ENCODE assay signal across 8 cellular contexts in genomic region chr10:92592761-92593552, GRCh38. TPM values are rescaled to one million over a fixed set of nuclear protein-coding genes. Genes with fewer than 3 reads are reported as not detected.
DNase-seq lines count a peak whose midpoint lies in the region; ATAC-seq and TF ChIP-seq lines count a peak whose summit lies in the region.

Gene KIF11, plus strand, starts transcription at chr10:92593130. Its CDS starts 246 bp downstream, at chr10:92593376.

- TF ChIP-seq CTCF in GM13976 (IDR thresholded peaks at IDR 0.05; ENCODE audit: borderline replicate concordance, control extremely low read depth, extremely low read depth, insufficient read depth, missing control alignments) (no peak), left ventricle myocardium inferior (IDR thresholded peaks at IDR 0.05; ENCODE audit: borderline replicate concordance) (no peak), progenitor cell of endocrine pancreas (IDR thresholded peaks at IDR 0.05; ENCODE audit: unreplicated experiment) (peak; percentile 20)

- H3K27me3 Mint-ChIP-seq in T-helper 1 cell treated with Interleukin-12 subunit alpha and Interleukin-12 subunit beta and Interleukin-4 antibody, amounts not matched to agents 30 μg/mL and 1 μg/mL, for 36 hours (ENCODE audit: low read depth) = no peaks in the 10 kb centered on the region
- no peaks in the 10 kb centered on the region for H3K27me3 Mint-ChIP-seq in progenitor cell of endocrine pancreas

- H3K27ac Mint-ChIP-seq in T-helper 1 cell treated with Interleukin-12 subunit alpha and Interleukin-12 subunit beta and Interleukin-4 antibody, amounts not matched to agents 30 μg/mL and 1 μg/mL, for 36 hours = peak within 1 kb of the TSS; percentile 98
- H3K27ac Mint-ChIP-seq in progenitor cell of endocrine pancreas = peak within 1 kb of the TSS; percentile 99

- H3K36me3 Mint-ChIP-seq in T-helper 1 cell treated with Interleukin-12 subunit alpha and Interleukin-12 subunit beta and Interleukin-4 antibody, amounts not matched to agents 30 μg/mL and 1 μg/mL, for 36 hours (ENCODE audit: low read depth) = peaks cover 6% of the 10 kb centered on the region
- H3K36me3 Mint-ChIP-seq in progenitor cell of endocrine pancreas (ENCODE audit: insufficient read depth) = no peaks in the 10 kb centered on the region

- under 1% methylated on average over 58 of the region's 58 CpGs for WGBS in urinary bladder

- H3K9me3 ChIP-seq in left ventricle myocardium inferior (replicated peaks) = no peaks in the 10 kb centered on the region

- in situ Hi-C loops in GM13976 (cut with MboI; ENCODE audit: low sequenced_read_pairs, unreplicated experiment) = no loop called here

- peak; percentile 68 for ATAC-seq in HG02870 (IDR thresholded peaks at IDR 0.05; ENCODE audit: unreplicated experiment)

- DNase-seq in GM13976 (ENCODE audit: low spot score) (peak; percentile 93), NCI-H1694 (lab: John Stamatoyannopoulos, UW) (peak; percentile 95), amniotic stem cell (lab: John Stamatoyannopoulos, UW) (peak; percentile 94), left ventricle myocardium inferior (peak; percentile 99), progenitor cell of endocrine pancreas (ENCODE audit: low spot score, unreplicated experiment) (peak; percentile 93)

- H3K27ac ChIP-seq in left ventricle myocardium inferior (replicated peaks) (peak within 1 kb of the TSS; percentile 95), urinary bladder (ENCODE audit: low read depth) (peak within 1 kb of the TSS; percentile 80)

- H3K4me1 ChIP-seq in left ventricle myocardium inferior = peaks cover 25% of the 10 kb centered on the region
- no peaks in the 10 kb centered on the region for H3K4me1 ChIP-seq in urinary bladder (ENCODE audit: insufficient read depth)

- H3K27me3 ChIP-seq in left ventricle myocardium inferior (ENCODE audit: low read depth) = no peaks in the 10 kb centered on the region

- H3K4me3 Mint-ChIP-seq in T-helper 1 cell treated with Interleukin-12 subunit alpha and Interleukin-12 subunit beta and Interleukin-4 antibody, amounts not matched to agents 30 μg/mL and 1 μg/mL, for 36 hours = peak within 1 kb of the TSS; percentile 90
- peak within 1 kb of the TSS; percentile 85 for H3K4me3 Mint-ChIP-seq in progenitor cell of endocrine pancreas (ENCODE audit: low read depth)

- no peaks in the 10 kb centered on the region for H3K9me3 Mint-ChIP-seq in T-helper 1 cell treated with Interleukin-12 subunit alpha and Interleukin-12 subunit beta and Interleukin-4 antibody, amounts not matched to agents 30 μg/mL and 1 μg/mL, for 36 hours
- H3K9me3 Mint-ChIP-seq in progenitor cell of endocrine pancreas (ENCODE audit: low read depth) = no peaks in the 10 kb centered on the region

- no peaks in the 10 kb centered on the region for H3K36me3 ChIP-seq in left ventricle myocardium inferior
- H3K36me3 ChIP-seq in urinary bladder (ENCODE audit: insufficient read depth) = no peaks in the 10 kb centered on the region

- H3K4me3 ChIP-seq in left ventricle myocardium inferior (peak within 1 kb of the TSS; percentile 93), urinary bladder (ENCODE audit: low read depth, low read length) (peak within 1 kb of the TSS; percentile 55)

- intact Hi-C loops in left ventricle myocardium inferior (cut with micrococcal nuclease) = no loop called here

- H3K4me1 Mint-ChIP-seq in T-helper 1 cell treated with Interleukin-12 subunit alpha and Interleukin-12 subunit beta and Interleukin-4 antibody, amounts not matched to agents 30 μg/mL and 1 μg/mL, for 36 hours (ENCODE audit: low read depth) = peaks cover 49% of the 10 kb centered on the region
- peaks cover 27% of the 10 kb centered on the region for H3K4me1 Mint-ChIP-seq in progenitor cell of endocrine pancreas (ENCODE audit: low read depth)

RNA-seq across cellular contexts. Expression of gene KIF11, which starts in this region (rescaled TPM):
- total RNA-seq in left ventricle myocardium inferior (0.96 TPM), progenitor cell of endocrine pancreas (25.6 and 25.9 TPM in 2 replicates), urinary bladder (26.6 TPM)
- polyA plus RNA-seq in urinary bladder = 0.82 TPM

Comparison
In these comparisons a context has a peak if more than half of its experiments do, and no peak if none do; other contexts are left out.
1. Peak in every context shown above with its lines: DNase-seq, ATAC-seq, H3K4me3 ChIP-seq and H3K27ac ChIP-seq.
2. RNA of gene KIF11 (total RNA-seq): 26.6 TPM in urinary bladder (single experiment) and 25.6 to 25.9 TPM in progenitor cell of endocrine pancreas; 0.96 TPM in left ventricle myocardium inferior (single experiment); every median in the first group is over 10 times any median in the second.
3. Peak in DNase-seq, H3K4me3 ChIP-seq and H3K27ac ChIP-seq in left ventricle myocardium inferior; RNA of the gene not detected or under 1 TPM.